14 cellular contexts compared by ENCODE assay signal in genomic region chr17:74466785-74467158, GRCh38. TPM values are rescaled to one million over a fixed set of nuclear protein-coding genes. Genes with fewer than 3 reads are reported as not detected.
A peak's percentile ranks its signal among the peaks of the same experiment; 100 is the strongest.
DNase-seq lines count a peak whose midpoint lies in the region; ATAC-seq and TF ChIP-seq lines count a peak whose summit lies in the region.
"Had no signal": no experiment of that assay in that cellular context is flagged by ENCODE, and none has a peak within 500 bp of the region (broad histone marks: within the 10 kb centered on the region; RNA-seq: fewer than 3 reads in every experiment).

No MANE protein-coding gene starts in this region.

- no peak overlapping the region for H3K4me3 Mint-ChIP-seq in chondrocyte (ENCODE audit: unreplicated experiment)
- H3K4me3 Mint-ChIP-seq: dendritic cell treated with granulocyte-macrophage colony-stimulating factor and Interleukin-4, amounts not matched to agents 40 ng/mL and 50 ng/mL, for 4 days; nephron had no signal

- no peak for ATAC-seq in HG03045 (IDR thresholded peaks at IDR 0.05; ENCODE audit: unreplicated experiment)

- peak; percentile 20 for DNase-seq in stimulated activated CD4-positive, alpha-beta T cell treated with anti-CD3 and anti-CD28 coated beads, Interleukin-4, amount 100 ng/mL, for 24 hours
- DNase-seq in stimulated activated CD4-positive, alpha-beta T cell treated with anti-CD3 and anti-CD28 coated beads, Interleukin-2, amount 100 ng/mL, for 48 hours = no peak
- DNase-seq in chondrocyte (ENCODE audit: low spot score) (peak; percentile 83), NCI-H1105 treated with DMSO at 0.1 percent for 48 hours (lab: John Stamatoyannopoulos, UW) (no peak), WERI-Rb-1 (no peak), 8988T (no peak)
- DNase-seq: activated T-cell treated with anti-CD3 and anti-CD28 coated beads, Interleukin-2, amount 50 U/mL, for 1 hour; NCI-H748 treated with DMSO at 0.1 percent for 48 hours had no signal

- H3K27me3 ChIP-seq in mucosa of rectum (ENCODE audit: control insufficient read depth in 2 of 2, insufficient read depth in 2 of 2, low read length in 2 of 2) (no peaks in the 10 kb centered on the region), WERI-Rb-1 (ENCODE audit: insufficient read depth, low read depth, severe bottlenecking) (no peaks in the 10 kb centered on the region)

- peaks cover 23% of the 10 kb centered on the region for H3K27me3 Mint-ChIP-seq in chondrocyte (ENCODE audit: low read depth)
- H3K27me3 Mint-ChIP-seq: dendritic cell treated with granulocyte-macrophage colony-stimulating factor and Interleukin-4, amounts not matched to agents 40 ng/mL and 50 ng/mL, for 4 days had no signal

- peak overlapping the region in 1 of 2 donors; percentile 6 for H3K9ac ChIP-seq in mucosa of rectum (ENCODE audit: low read depth in 1 of 2, low read length in 2 of 2)

- no peaks in the 10 kb centered on the region for H3K36me3 ChIP-seq in mucosa of rectum (ENCODE audit: control insufficient read depth in 2 of 2, insufficient read depth in 2 of 2, low read length in 2 of 2)
- H3K36me3 ChIP-seq in WERI-Rb-1 = no peaks in the 10 kb centered on the region

- no peaks in the 10 kb centered on the region for H3K4me1 Mint-ChIP-seq in chondrocyte (ENCODE audit: low read depth)
- H3K4me1 Mint-ChIP-seq: nephron had no signal

- peak overlapping the region; percentile 48 to 71 for H3K4me3 ChIP-seq in mucosa of rectum (ENCODE audit: low read length in 2 of 2)
- H3K4me3 ChIP-seq in WERI-Rb-1 (ENCODE audit: low read depth, low read length) = no peak overlapping the region

- H3K9me3 ChIP-seq in mucosa of rectum (ENCODE audit: control insufficient read depth in 2 of 2, low read length in 2 of 2) (no peaks in the 10 kb centered on the region), WERI-Rb-1 (ENCODE audit: severe bottlenecking) (no peaks in the 10 kb centered on the region)

- H3K27ac ChIP-seq in mucosa of rectum (ENCODE audit: low read depth in 2 of 2, low read length in 2 of 2) (peak overlapping the region; percentile 48 to 77), WERI-Rb-1 (no peak overlapping the region)

- H3K9me3 Mint-ChIP-seq in chondrocyte (ENCODE audit: low read depth) = no peaks in the 10 kb centered on the region
- H3K9me3 Mint-ChIP-seq: dendritic cell treated with granulocyte-macrophage colony-stimulating factor and Interleukin-4, amounts not matched to agents 40 ng/mL and 50 ng/mL, for 4 days; nephron had no signal

- no peak overlapping the region for H3K27ac Mint-ChIP-seq in chondrocyte (ENCODE audit: unreplicated experiment)
- H3K27ac Mint-ChIP-seq: dendritic cell treated with granulocyte-macrophage colony-stimulating factor and Interleukin-4, amounts not matched to agents 40 ng/mL and 50 ng/mL, for 4 days; nephron had no signal

- TF ChIP-seq CTCF in chondrocyte (IDR thresholded peaks at IDR 0.05) = no peak
- no peak for TF ChIP-seq CTCF in WERI-Rb-1 (IDR thresholded peaks at IDR 0.05; ENCODE audit: low read depth, low read length)

- no peaks in the 10 kb centered on the region for H3K36me3 Mint-ChIP-seq in chondrocyte (ENCODE audit: low read depth)

- H3K4me1 ChIP-seq in mucosa of rectum (ENCODE audit: control insufficient read depth in 2 of 2, insufficient read depth in 2 of 2, low read length in 2 of 2) = peaks cover 5 to 11% of the 10 kb centered on the region in 2 donors

RNA-seq across cellular contexts. Expression of gene CD300A, which starts 0.3 kb away (rescaled TPM):
- total RNA-seq in chondrocyte = not detected in 3 replicates
- total RNA-seq: glomerular endothelial cell, LHCN-M2 had no signal

RNA-seq across cellular contexts. Expression of gene GPRC5C, which starts 34.9 kb away (rescaled TPM):
- 18.0 to 47.8 TPM (median 47.0 TPM) in 3 replicates for total RNA-seq in chondrocyte
- total RNA-seq: LHCN-M2 had no signal

Comparison
In these comparisons a context has a peak if more than half of its experiments do, and no peak if none do; other contexts are left out.
1. DNase-seq: peak in stimulated activated CD4-positive, alpha-beta T cell treated with anti-CD3 and anti-CD28 coated beads, Interleukin-4, amount 100 ng/mL, for 24 hours (single experiment) and chondrocyte (single experiment); none in stimulated activated CD4-positive, alpha-beta T cell treated with anti-CD3 and anti-CD28 coated beads, Interleukin-2, amount 100 ng/mL, for 48 hours (0 of 2), NCI-H1105 treated with DMSO at 0.1 percent for 48 hours (single experiment), WERI-Rb-1 (single experiment) and 8988T (single experiment).